17 cellular contexts compared by ENCODE assay signal in the genomic region with DNA sequence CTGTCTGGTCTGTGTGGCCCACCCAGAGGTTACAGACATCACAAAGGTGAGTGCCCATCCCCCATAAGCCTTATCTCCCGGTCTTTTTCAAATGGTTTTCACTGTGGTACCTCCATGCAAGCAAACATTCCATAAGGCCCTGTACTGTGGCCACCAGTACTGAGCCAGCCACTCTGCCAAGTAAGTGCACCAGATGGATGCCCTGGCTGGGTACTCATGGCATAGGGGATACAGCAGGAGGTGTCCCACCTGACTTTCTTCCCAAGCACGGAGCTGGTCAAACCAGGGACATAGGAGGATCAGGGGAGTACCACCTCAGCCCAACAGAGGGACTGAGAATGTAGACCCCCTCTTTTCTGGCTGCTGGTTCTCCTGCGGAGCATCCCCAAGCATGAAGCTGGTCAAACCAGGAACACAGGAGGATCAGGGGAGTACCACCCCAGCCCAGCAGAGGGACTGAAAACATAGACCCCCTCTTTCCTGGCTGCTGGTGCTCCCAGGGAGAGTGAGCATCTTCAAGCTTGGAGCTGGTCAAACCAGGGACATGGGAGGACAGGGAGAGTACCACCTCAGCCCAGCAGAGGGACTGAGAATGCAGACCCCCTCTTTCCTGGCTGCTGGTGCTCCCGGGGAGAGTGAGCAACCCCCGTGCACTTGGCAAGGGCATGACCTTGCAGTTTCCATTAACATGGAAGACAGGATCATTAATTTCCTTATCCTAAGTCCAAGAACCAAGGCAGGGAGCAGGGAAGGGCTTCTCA.
A peak's percentile ranks its signal among the peaks of the same experiment; 100 is the strongest.
DNase-seq lines count a peak whose midpoint lies in the region; ATAC-seq, FAIRE-seq and TF ChIP-seq lines count a peak whose summit lies in the region.
"Had no signal": no experiment of that assay in that cellular context is flagged by ENCODE, and none has a peak within 500 bp of the region (broad histone marks: within the 10 kb centered on the region; RNA-seq: fewer than 3 reads in every experiment).

No MANE protein-coding gene starts in this region.

- H3K36me3 ChIP-seq in neuronal stem cell (replicated peaks in 1 of 2; ENCODE audit: control insufficient read depth in 2 of 2, insufficient read depth in 2 of 2, low read length in 2 of 2): no peaks in the 10 kb centered on the region

- H2AFZ ChIP-seq in H9 (ENCODE audit: low read length) (no peak overlapping the region), neuronal stem cell (ENCODE audit: low read length) (no peak overlapping the region)

- peak; percentile 66 for TF ChIP-seq CTCF in H9 (conservative IDR thresholded peaks at IDR 0.05)

- H3K4me3 ChIP-seq in neuronal stem cell (ENCODE audit: low read length in 2 of 2): no peak overlapping the region

- FAIRE-seq in urothelium cell line (lab: Jason Lieb, UNC): no peak
- FAIRE-seq: D721Med had no signal

- peaks cover 0 to 2% (median 0%) of the 10 kb centered on the region in 3 experiments; a peak in 2 of 7 replicates for H3K36me3 Mint-ChIP-seq in H9 (ENCODE audit: insufficient read depth in 1 of 3, low read depth in 3 of 3)

- H3K27ac Mint-ChIP-seq in H9: no peak overlapping the region; a peak in 1 of 7 replicates

- H2BK5ac ChIP-seq in H9 (ENCODE audit: insufficient read length, low read length): no peak overlapping the region
- no peak overlapping the region for H2BK5ac ChIP-seq in neuronal stem cell (ENCODE audit: low read length)

- H3K27me3 ChIP-seq in H9 (ENCODE audit: insufficient read depth, low read length) (no peaks in the 10 kb centered on the region), neuronal stem cell (ENCODE audit: control insufficient read depth in 3 of 3, insufficient read depth in 3 of 3, low read depth in 1 of 3, low read length in 3 of 3) (no peaks in the 10 kb centered on the region)

- H3K9me3 ChIP-seq in H9 (ENCODE audit: control insufficient read depth, low read depth, low read length): no peaks in the 10 kb centered on the region
- H3K9me3 ChIP-seq in neuronal stem cell (replicated peaks in 1 of 2; ENCODE audit: control insufficient read depth in 2 of 2, insufficient read depth in 1 of 2, low read depth in 1 of 2, low read length in 2 of 2): no peaks in the 10 kb centered on the region

- DNase-seq in H9 (peak; percentile 55), cerebellar cortex (ENCODE audit: low spot score) (peak; percentile 54), iPS-NIHi7 (ENCODE audit: extremely low spot score) (peak; percentile 37), neuronal stem cell (ENCODE audit: low spot score) (no peak), NCI-H748 treated with DMSO at 0.1 percent for 48 hours (lab: John Stamatoyannopoulos, UW) (no peak), urothelium cell line (ENCODE audit: low spot score) (no peak)
- DNase-seq: AML-193, NCI-H1105 treated with DMSO at 0.1 percent for 48 hours, NCI-H1694, NCI-H2081 treated with DMSO at 0.1 percent for 48 hours, NCI-H510A treated with DMSO at 0.1 percent for 48 hours, PC-3, RPMI8226, SHP77 treated with DMSO at 0.1 percent for 48 hours had no signal

- no peak overlapping the region for H2BK120ac ChIP-seq in H9 (ENCODE audit: low read depth, low read length, poor library complexity, severe bottlenecking)
- H2BK120ac ChIP-seq in neuronal stem cell (ENCODE audit: low read depth, low read length): no peak overlapping the region

- H4K5ac ChIP-seq in H9 (ENCODE audit: insufficient read length, low read depth, low read length): no peak overlapping the region

- no peak overlapping the region for H3K56ac ChIP-seq in H9 (ENCODE audit: insufficient read length, low read depth, low read length)

- H3K79me2 ChIP-seq in H9 (ENCODE audit: insufficient read depth, low read length): no peaks in the 10 kb centered on the region

- no peak overlapping the region for H2BK20ac ChIP-seq in H9 (ENCODE audit: low read depth, low read length, poor library complexity, severe bottlenecking)

- H3T11ph ChIP-seq in H9 (ENCODE audit: low read length): no peak overlapping the region

- no peak overlapping the region for H3K27ac ChIP-seq in H9 (ENCODE audit: insufficient read length, low read depth, low read length)
- no peak overlapping the region for H3K27ac ChIP-seq in neuronal stem cell (replicated peaks; ENCODE audit: low read length)
- H3K27ac ChIP-seq: C4-2B had no signal

- no peaks in the 10 kb centered on the region for H3K9me3 Mint-ChIP-seq in H9

- no peak overlapping the region for H4K8ac ChIP-seq in H9 (replicated peaks; ENCODE audit: insufficient read length, low read depth, low read length)
- no peak overlapping the region for H4K8ac ChIP-seq in neuronal stem cell (ENCODE audit: low read depth, low read length)

- no CpG with 5 or more reads among the region's 5 CpGs for WGBS in H9 (ENCODE audit: extremely low coverage, insufficient read length, low lambda C conversion rate)
- no CpG with 5 or more reads among the region's 5 CpGs for WGBS in neuronal stem cell (ENCODE audit: extremely low coverage in 2 of 2, insufficient read length in 2 of 2, insufficient replicate concordance in 1 of 2), 2 donors

- no peak overlapping the region for H3K14ac ChIP-seq in H9 (ENCODE audit: insufficient read depth, low read length)
- H3K14ac ChIP-seq in neuronal stem cell (ENCODE audit: low read length): no peak overlapping the region

- H3K4me1 ChIP-seq in H9 (ENCODE audit: insufficient read depth, low read length) (peaks cover 9% of the 10 kb centered on the region; the same call in 1 of the 2 replicates), neuronal stem cell (ENCODE audit: control insufficient read depth in 2 of 2, insufficient read depth in 1 of 2, low read depth in 1 of 2, low read length in 2 of 2) (peaks cover 0 to 7% of the 10 kb centered on the region in 2 donors)

- H3K18ac ChIP-seq in H9 (ENCODE audit: insufficient read length, low read depth, low read length) (no peak overlapping the region), neuronal stem cell (ENCODE audit: low read length) (peak overlapping the region; percentile 1)

- no peaks in the 10 kb centered on the region; the same call in 1 of the 2 replicates for H3K27me3 Mint-ChIP-seq in H9 (ENCODE audit: low read depth)

- no peak overlapping the region for H2BK12ac ChIP-seq in H9 (ENCODE audit: insufficient read length, low read depth, low read length)
- no peak overlapping the region for H2BK12ac ChIP-seq in neuronal stem cell (ENCODE audit: low read length)

- H3K23me2 ChIP-seq in H9 (ENCODE audit: insufficient read length, low read depth, low read length, poor library complexity, severe bottlenecking): no peaks in the 10 kb centered on the region

- H2BK15ac ChIP-seq in H9 (ENCODE audit: low read depth, low read length): no peak overlapping the region
- H2BK15ac ChIP-seq in neuronal stem cell (ENCODE audit: low read length): no peak overlapping the region

- no peak overlapping the region for H2AK5ac ChIP-seq in H9 (ENCODE audit: insufficient read length, low read length)
- H2AK5ac ChIP-seq in neuronal stem cell (ENCODE audit: low read depth, low read length): no peak overlapping the region

- H4K20me1 ChIP-seq in H9 (ENCODE audit: control insufficient read depth, insufficient read depth, insufficient read length): no peaks in the 10 kb centered on the region

- no peak for ATAC-seq in GM19467 (IDR thresholded peaks at IDR 0.05; ENCODE audit: unreplicated experiment)
- ATAC-seq: PC-3 had no signal

- H3K4me1 Mint-ChIP-seq in H9: peaks cover 32 to 37% of the 10 kb centered on the region in 2 experiments

- H3K23ac ChIP-seq in H9 (ENCODE audit: insufficient read length, low read depth, low read length) (no peak overlapping the region), neuronal stem cell (ENCODE audit: low read depth, low read length, poor library complexity) (no peak overlapping the region)

- no peak overlapping the region for H4K91ac ChIP-seq in H9 (ENCODE audit: insufficient read length, low read depth, low read length)
- H4K91ac ChIP-seq in neuronal stem cell (ENCODE audit: low read depth, low read length, poor library complexity): no peak overlapping the region

- H3K79me1 ChIP-seq in H9 (ENCODE audit: insufficient read depth, low read depth, low read length, poor library complexity, severe bottlenecking) (no peaks in the 10 kb centered on the region), neuronal stem cell (ENCODE audit: low read depth, low read length) (no peaks in the 10 kb centered on the region)

- H3K9ac ChIP-seq in H9 (ENCODE audit: extremely low read depth, insufficient read length, low read length) (no peak overlapping the region), neuronal stem cell (ENCODE audit: low read depth, low read length, poor library complexity) (no peak overlapping the region)

- H3K4me3 Mint-ChIP-seq in H9: no peak overlapping the region

- H3K4ac ChIP-seq in H9 (ENCODE audit: low read depth, low read length): no peak overlapping the region
- H3K4ac ChIP-seq in neuronal stem cell (ENCODE audit: low read length): no peak overlapping the region

- H3K4me2 ChIP-seq in H9 (ENCODE audit: insufficient read depth, insufficient read length, low read length): no peak overlapping the region
- H3K4me2 ChIP-seq in neuronal stem cell (ENCODE audit: insufficient read depth, low read length, poor library complexity, severe bottlenecking): no peak overlapping the region

Comparison
In these comparisons a context has a peak if more than half of its experiments do, and no peak if none do; other contexts are left out.
1. DNase-seq: peak in H9 (single experiment), cerebellar cortex (single experiment) and iPS-NIHi7 (single experiment); none in neuronal stem cell (single experiment), NCI-H748 treated with DMSO at 0.1 percent for 48 hours (single experiment) and urothelium cell line (single experiment).